1 cellular context compared by ENCODE assay signal in the genomic region with DNA sequence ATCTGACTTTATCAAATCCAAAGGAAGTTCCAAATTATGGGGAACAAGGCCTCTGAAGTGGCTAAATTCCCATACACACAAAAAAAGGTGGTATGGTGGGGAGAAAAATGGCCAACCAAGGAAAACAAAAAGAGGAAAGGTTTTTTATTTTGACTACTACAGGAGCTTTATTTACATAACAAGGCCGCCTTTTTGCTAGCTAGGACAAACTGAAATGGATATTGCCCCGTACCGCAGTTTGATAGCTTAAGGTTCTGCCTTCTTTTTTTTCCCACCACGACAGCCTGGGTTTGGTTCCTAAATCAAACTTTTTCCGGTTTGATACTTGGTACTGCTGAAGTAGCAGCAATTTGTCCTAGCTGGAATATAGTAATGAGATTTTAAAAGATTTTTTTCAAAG.
TF ChIP-seq lines count a peak whose summit lies in the region.

No MANE protein-coding gene starts in this region.

TF ChIP-seq in WTC11, 78 proteins besides CTCF, POLR2A, EP300 and RAD21 (continued from another document):
- TF ChIP-seq, protein P1, sequence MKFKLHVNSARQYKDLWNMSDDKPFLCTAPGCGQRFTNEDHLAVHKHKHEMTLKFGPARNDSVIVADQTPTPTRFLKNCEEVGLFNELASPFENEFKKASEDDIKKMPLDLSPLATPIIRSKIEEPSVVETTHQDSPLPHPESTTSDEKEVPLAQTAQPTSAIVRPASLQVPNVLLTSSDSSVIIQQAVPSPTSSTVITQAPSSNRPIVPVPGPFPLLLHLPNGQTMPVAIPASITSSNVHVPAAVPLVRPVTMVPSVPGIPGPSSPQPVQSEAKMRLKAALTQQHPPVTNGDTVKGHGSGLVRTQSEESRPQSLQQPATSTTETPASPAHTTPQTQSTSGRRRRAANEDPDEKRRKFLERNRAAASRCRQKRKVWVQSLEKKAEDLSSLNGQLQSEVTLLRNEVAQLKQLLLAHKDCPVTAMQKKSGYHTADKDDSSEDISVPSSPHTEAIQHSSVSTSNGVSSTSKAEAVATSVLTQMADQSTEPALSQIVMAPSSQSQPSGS (CRISPR knock-in tag; IDR thresholded peaks at IDR 0.05; ENCODE audit: borderline replicate concordance, low read depth): no peak
- no peak for TF ChIP-seq ELF4 (CRISPR knock-in tag; IDR thresholded peaks at IDR 0.05; ENCODE audit: low read depth)
- TF ChIP-seq, protein P2, sequence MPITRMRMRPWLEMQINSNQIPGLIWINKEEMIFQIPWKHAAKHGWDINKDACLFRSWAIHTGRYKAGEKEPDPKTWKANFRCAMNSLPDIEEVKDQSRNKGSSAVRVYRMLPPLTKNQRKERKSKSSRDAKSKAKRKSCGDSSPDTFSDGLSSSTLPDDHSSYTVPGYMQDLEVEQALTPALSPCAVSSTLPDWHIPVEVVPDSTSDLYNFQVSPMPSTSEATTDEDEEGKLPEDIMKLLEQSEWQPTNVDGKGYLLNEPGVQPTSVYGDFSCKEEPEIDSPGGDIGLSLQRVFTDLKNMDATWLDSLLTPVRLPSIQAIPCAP (CRISPR knock-in tag; IDR thresholded peaks at IDR 0.05): no peak
- no peak for TF ChIP-seq ZNF121 (CRISPR knock-in tag; IDR thresholded peaks at IDR 0.05)
- no peak for TF ChIP-seq HMGA2 (CRISPR knock-in tag; IDR thresholded peaks at IDR 0.05)
- no peak for TF ChIP-seq FOXK1 (CRISPR knock-in tag; IDR thresholded peaks at IDR 0.05)
- no peak for TF ChIP-seq SMAD4 (CRISPR knock-in tag; IDR thresholded peaks at IDR 0.05)
- no peak for TF ChIP-seq NFYB (CRISPR knock-in tag; conservative IDR thresholded peaks at IDR 0.05; ENCODE audit: low read depth)
- TF ChIP-seq ZNF396 (CRISPR knock-in tag; IDR thresholded peaks at IDR 0.05; ENCODE audit: borderline replicate concordance): no peak
